In the genomic region with DNA sequence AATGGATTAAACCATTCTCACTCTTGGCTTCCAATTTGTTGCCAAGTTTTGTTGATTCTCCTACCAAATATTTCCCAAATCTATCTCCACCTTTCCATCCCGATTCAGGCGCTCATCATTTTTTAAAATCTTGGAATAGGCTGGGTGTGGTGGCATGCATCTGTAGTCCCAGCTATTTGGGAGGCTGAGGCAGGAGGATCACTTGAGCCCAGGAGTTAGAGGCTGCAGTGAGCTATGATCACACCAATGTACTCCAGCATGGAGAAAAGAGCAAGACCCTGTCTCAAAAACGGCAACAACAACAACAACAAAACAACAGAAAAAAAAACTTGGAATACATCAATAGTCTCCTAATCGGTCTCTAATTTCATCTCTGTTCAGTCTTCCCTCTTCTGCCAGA, we compare ENCODE assay signal across 13 cellular contexts. TPM values are rescaled to one million over a fixed set of nuclear protein-coding genes. Genes with fewer than 3 reads are reported as not detected.
DNase-seq lines count a peak whose midpoint lies in the region; ATAC-seq, FAIRE-seq and TF ChIP-seq lines count a peak whose summit lies in the region.
"Had no signal": no experiment of that assay in that cellular context is flagged by ENCODE, and none has a peak within 500 bp of the region (broad histone marks: within the 10 kb centered on the region; RNA-seq: fewer than 3 reads in every experiment).

No MANE protein-coding gene starts in this region.

- H3K36me3 Mint-ChIP-seq in activated T-cell treated with anti-CD3 and anti-CD28 coated beads, Interleukin-2, amount 50 U/mL, for 24 hours (ENCODE audit: low read depth): peaks cover 67% of the 10 kb centered on the region
- peaks cover 15 to 39% (median 31%) of the 10 kb centered on the region in 3 experiments for H3K36me3 Mint-ChIP-seq in H9 (ENCODE audit: insufficient read depth in 1 of 3, low read depth in 3 of 3)
- peaks cover 8% of the 10 kb centered on the region for H3K36me3 Mint-ChIP-seq in astrocyte (ENCODE audit: low read depth, unreplicated experiment)

- H4K20me1 ChIP-seq in H9 (ENCODE audit: control insufficient read depth, insufficient read depth, insufficient read length): no peaks in the 10 kb centered on the region
- H4K20me1 ChIP-seq in astrocyte (ENCODE audit: insufficient read depth, low read length): peaks cover 13% of the 10 kb centered on the region
- no peaks in the 10 kb centered on the region for H4K20me1 ChIP-seq in neural cell (ENCODE audit: insufficient read depth)

- peaks cover 54% of the 10 kb centered on the region for H3K4me1 Mint-ChIP-seq in activated T-cell treated with anti-CD3 and anti-CD28 coated beads, Interleukin-2, amount 50 U/mL, for 24 hours (ENCODE audit: low read depth)
- H3K4me1 Mint-ChIP-seq in H9: peaks cover 33 to 40% of the 10 kb centered on the region in 2 experiments
- peaks cover 21% of the 10 kb centered on the region for H3K4me1 Mint-ChIP-seq in astrocyte (ENCODE audit: low read depth, unreplicated experiment)

- no peak overlapping the region for H3K23ac ChIP-seq in H9 (ENCODE audit: insufficient read length, low read depth, low read length)

- TF ChIP-seq CTCF in H9 (conservative IDR thresholded peaks at IDR 0.05) (no peak), astrocyte (IDR thresholded peaks at IDR 0.05; ENCODE audit: insufficient read depth, low read depth, low read length) (no peak), neural cell (IDR thresholded peaks at IDR 0.05; ENCODE audit: poor library complexity, severe bottlenecking) (no peak)

- H3K56ac ChIP-seq in H9 (ENCODE audit: insufficient read length, low read depth, low read length): no peak overlapping the region

- no peaks in the 10 kb centered on the region for H3K9me2 ChIP-seq in neural cell (ENCODE audit: insufficient read depth, low read length)

- H3K4me3 ChIP-seq in astrocyte (ENCODE audit: insufficient read depth, low read depth, low read length): no peak overlapping the region
- no peak overlapping the region for H3K4me3 ChIP-seq in neural cell (ENCODE audit: low read length)

- no peak for TF ChIP-seq RAD21 in neural cell (conservative IDR thresholded peaks at IDR 0.05)

- H3K23me2 ChIP-seq in H9 (ENCODE audit: insufficient read length, low read depth, low read length, poor library complexity, severe bottlenecking): peaks cover 14% of the 10 kb centered on the region

- H2BK120ac ChIP-seq in H9 (ENCODE audit: low read depth, low read length, poor library complexity, severe bottlenecking): no peak overlapping the region

- WGBS in H9 (ENCODE audit: extremely low coverage, insufficient read length, low lambda C conversion rate): no CpG with 5 or more reads among the region's 4 CpGs

- no peak overlapping the region for H3K4ac ChIP-seq in H9 (ENCODE audit: low read depth, low read length)

- H3K27me3 Mint-ChIP-seq in activated T-cell treated with anti-CD3 and anti-CD28 coated beads, Interleukin-2, amount 50 U/mL, for 24 hours: no peaks in the 10 kb centered on the region
- H3K27me3 Mint-ChIP-seq in H9 (ENCODE audit: low read depth): no peaks in the 10 kb centered on the region
- H3K27me3 Mint-ChIP-seq in astrocyte (ENCODE audit: low read depth, unreplicated experiment): no peaks in the 10 kb centered on the region

- H3K79me2 ChIP-seq in H9 (ENCODE audit: insufficient read depth, low read length) (peaks cover 16% of the 10 kb centered on the region; the same call in 1 of the 2 replicates), astrocyte (ENCODE audit: insufficient read depth, low read length) (peaks cover 55% of the 10 kb centered on the region), neural cell (replicated peaks; ENCODE audit: insufficient read depth, low read length) (peaks cover 48% of the 10 kb centered on the region)

- no peak for ATAC-seq in GM21786 (IDR thresholded peaks at IDR 0.05; ENCODE audit: unreplicated experiment)

- no peak overlapping the region for H3K14ac ChIP-seq in H9 (ENCODE audit: insufficient read depth, low read length)

- no peak overlapping the region for H3T11ph ChIP-seq in H9 (ENCODE audit: low read length)

- 0 out of 2 replicates have a peak, but pooled peaks cover 2% of the 10 kb centered on the region for H3K4me1 ChIP-seq in H9 (ENCODE audit: insufficient read depth, low read length)
- H3K4me1 ChIP-seq in astrocyte (ENCODE audit: insufficient read depth, low read length): peaks cover 22% of the 10 kb centered on the region

- H3K36me3 ChIP-seq in astrocyte (ENCODE audit: insufficient read depth, low read length) (peaks cover 8% of the 10 kb centered on the region), neural cell (ENCODE audit: insufficient read depth, low read length) (no peaks in the 10 kb centered on the region)

- peaks cover 2% of the 10 kb centered on the region for H3K9me3 Mint-ChIP-seq in activated T-cell treated with anti-CD3 and anti-CD28 coated beads, Interleukin-2, amount 50 U/mL, for 24 hours
- no peaks in the 10 kb centered on the region for H3K9me3 Mint-ChIP-seq in H9
- peaks cover 2% of the 10 kb centered on the region for H3K9me3 Mint-ChIP-seq in astrocyte (ENCODE audit: unreplicated experiment)

- H3K27ac Mint-ChIP-seq in activated T-cell treated with anti-CD3 and anti-CD28 coated beads, Interleukin-2, amount 50 U/mL, for 24 hours: peak overlapping the region; percentile 30
- H3K27ac Mint-ChIP-seq in H9 (peak overlapping the region in 1 of 3 experiments; percentile 14; a peak in 1 of 7 replicates), astrocyte (ENCODE audit: unreplicated experiment) (no peak overlapping the region)

- H2BK5ac ChIP-seq in H9 (ENCODE audit: insufficient read length, low read length): no peak overlapping the region

- H3K27ac ChIP-seq in H9 (ENCODE audit: insufficient read length, low read depth, low read length) (no peak overlapping the region), astrocyte (ENCODE audit: low read depth, low read length) (no peak overlapping the region), neural cell (ENCODE audit: low read length) (peak overlapping the region; percentile 98)

- peak overlapping the region; percentile 97 for H3K4me3 Mint-ChIP-seq in activated T-cell treated with anti-CD3 and anti-CD28 coated beads, Interleukin-2, amount 50 U/mL, for 24 hours
- H3K4me3 Mint-ChIP-seq in H9: peak overlapping the region; percentile 93 to 97; a peak in 4 of 5 replicates
- peak overlapping the region; percentile 97 for H3K4me3 Mint-ChIP-seq in astrocyte (ENCODE audit: unreplicated experiment)

- no peak overlapping the region for H2BK20ac ChIP-seq in H9 (ENCODE audit: low read depth, low read length, poor library complexity, severe bottlenecking)

- no peaks in the 10 kb centered on the region for H3F3A ChIP-seq in neural cell (ENCODE audit: insufficient read depth, low read length, poor library complexity, severe bottlenecking)

- no peak overlapping the region for H2AK5ac ChIP-seq in H9 (ENCODE audit: insufficient read length, low read length)

- no peak for FAIRE-seq in astrocyte (lab: Jason Lieb, UNC)

- no peak for DNase-seq in activated T-cell treated with anti-CD3 and anti-CD28 coated beads, Interleukin-2, amount 50 U/mL, for 24 hours
- no peak for DNase-seq in activated T-cell treated with anti-CD3 and anti-CD28 coated beads, Interleukin-2, amount 50 U/mL, for 1 hour
- no peak for DNase-seq in H9
- DNase-seq in astrocyte (ENCODE audit: low read depth): no peak
- no peak for DNase-seq in DMS 273 treated with DMSO at 0.1 percent for 48 hours (lab: John Stamatoyannopoulos, UW)
- no peak for DNase-seq in SHP77 (lab: John Stamatoyannopoulos, UW)
- DNase-seq: effector memory CD4-positive, alpha-beta T cell; heart right ventricle; MM.1S; NCI-H187; SW 1271 had no signal

- no peak for TF ChIP-seq EP300 in neural cell (conservative IDR thresholded peaks at IDR 0.05; ENCODE audit: poor library complexity, severe bottlenecking)

- H2BK12ac ChIP-seq in H9 (ENCODE audit: insufficient read length, low read depth, low read length): no peak overlapping the region

- no peak overlapping the region for H2AFZ ChIP-seq in H9 (ENCODE audit: low read length)
- no peak overlapping the region for H2AFZ ChIP-seq in astrocyte (ENCODE audit: low read depth, low read length)
- H2AFZ ChIP-seq in neural cell (ENCODE audit: low read depth, low read length): no peak overlapping the region

- H4K8ac ChIP-seq in H9 (replicated peaks; ENCODE audit: insufficient read length, low read depth, low read length): no peak overlapping the region

- H3K27me3 ChIP-seq in H9 (ENCODE audit: insufficient read depth, low read length) (no peaks in the 10 kb centered on the region; the same call in 1 of the 2 replicates), astrocyte (ENCODE audit: insufficient read depth, low read length) (no peaks in the 10 kb centered on the region), neural cell (ENCODE audit: insufficient read depth, low read depth, low read length) (no peaks in the 10 kb centered on the region)
- H3K27me3 ChIP-seq: heart right ventricle had no signal

- H3K9ac ChIP-seq in H9 (ENCODE audit: extremely low read depth, insufficient read length, low read length) (no peak overlapping the region), astrocyte (ENCODE audit: low read length) (no peak overlapping the region), neural cell (ENCODE audit: low read length) (no peak overlapping the region)

- no peak overlapping the region for H3K18ac ChIP-seq in H9 (ENCODE audit: insufficient read length, low read depth, low read length)

- no peak overlapping the region for H4K91ac ChIP-seq in H9 (ENCODE audit: insufficient read length, low read depth, low read length)

- H2BK15ac ChIP-seq in H9 (ENCODE audit: low read depth, low read length): no peak overlapping the region

- H4K5ac ChIP-seq in H9 (ENCODE audit: insufficient read length, low read depth, low read length): no peak overlapping the region

- H3K9me3 ChIP-seq in H9 (ENCODE audit: control insufficient read depth, low read depth, low read length) (no peaks in the 10 kb centered on the region), astrocyte (ENCODE audit: insufficient read depth, low read depth, low read length) (no peaks in the 10 kb centered on the region), neural cell (ENCODE audit: low read length) (no peaks in the 10 kb centered on the region)
- H3K9me3 ChIP-seq: heart right ventricle had no signal

- H3K79me1 ChIP-seq in H9 (ENCODE audit: insufficient read depth, low read depth, low read length, poor library complexity, severe bottlenecking): no peaks in the 10 kb centered on the region

- no peak overlapping the region for H3K4me2 ChIP-seq in H9 (ENCODE audit: insufficient read depth, insufficient read length, low read length)
- no peak overlapping the region for H3K4me2 ChIP-seq in astrocyte (ENCODE audit: low read length)
- H3K4me2 ChIP-seq in neural cell (ENCODE audit: low read length): no peak overlapping the region

RNA-seq across cellular contexts. Expression of a gene that starts 0.9 kb away (rescaled TPM):
- total RNA-seq in H9 (2021): 36.6 and 37.1 TPM in 2 replicates
- total RNA-seq in astrocyte: 60.5 and 66.0 TPM in 2 replicates
- 60.2 and 69.9 TPM in 2 replicates for polyA plus RNA-seq in neural cell
- polyA minus RNA-seq in neural cell: 59.3 and 68.2 TPM in 2 replicates

RNA-seq across cellular contexts. Expression of a gene that starts 1.7 kb away (rescaled TPM):
- 135 and 141 TPM in 2 replicates for total RNA-seq in H9 (2021)
- 82.9 and 96.0 TPM in 2 replicates for total RNA-seq in astrocyte
- polyA plus RNA-seq in neural cell: 107 and 126 TPM in 2 replicates
- polyA minus RNA-seq in neural cell: 118 and 137 TPM in 2 replicates

RNA-seq across cellular contexts. Expression of a gene that starts 31.4 kb away (rescaled TPM):
- 1.0 and 1.2 TPM in 2 replicates for total RNA-seq in H9 (2021)
- 0.19 and 0.23 TPM in 2 replicates for total RNA-seq in astrocyte
- polyA plus RNA-seq in neural cell: 3.0 and 5.2 TPM in 2 replicates
- 3.4 and 4.6 TPM in 2 replicates for polyA minus RNA-seq in neural cell

RNA-seq across cellular contexts. Expression of a gene that starts 52.4 kb away (rescaled TPM):
- total RNA-seq in H9 (2021): 78.5 and 79.7 TPM in 2 replicates
- total RNA-seq in astrocyte: 169 and 177 TPM in 2 replicates
- polyA plus RNA-seq in neural cell: 27.7 and 29.6 TPM in 2 replicates
- 52.7 and 52.8 TPM in 2 replicates for polyA minus RNA-seq in neural cell
